22 cellular contexts compared by ENCODE assay signal in genomic region chr2:202545523-202545922, GRCh38.
A peak's percentile ranks its signal among the peaks of the same experiment; 100 is the strongest.
DNase-seq lines count a peak whose midpoint lies in the region; FAIRE-seq and TF ChIP-seq lines count a peak whose summit lies in the region.
"Had no signal": no experiment of that assay in that cellular context is flagged by ENCODE, and none has a peak within 500 bp of the region (broad histone marks: within the 10 kb centered on the region; RNA-seq: fewer than 3 reads in every experiment).

No MANE protein-coding gene starts in this region.

- no peak for TF ChIP-seq CTCF in LNCaP clone FGC (IDR thresholded peaks at IDR 0.05; ENCODE audit: control insufficient read depth, extremely low read depth, insufficient read depth)

- FAIRE-seq in GM12892 (lab: Jason Lieb, UNC) = peak; percentile 77
- FAIRE-seq: A204.1 had no signal

- TF ChIP-seq POLR2A in GM12892 (IDR thresholded peaks at IDR 0.05; ENCODE audit: low read depth, low read length) = no peak

- DNase-seq in NCI-H1105 treated with DMSO at 0.1 percent for 48 hours (lab: John Stamatoyannopoulos, UW) (peak; percentile 33), NCI-H1105 (lab: John Stamatoyannopoulos, UW) (no peak), GM12892 (ENCODE audit: insufficient read length) (no peak), LNCaP clone FGC (ENCODE audit: low read depth) (peak; percentile 78), fibroblast of peridontal ligament (ENCODE audit: extremely low read depth) (peak; percentile 25), LoVo (ENCODE audit: low spot score) (no peak), head of caudate nucleus (no peak), putamen (ENCODE audit: low spot score) (no peak)
- DNase-seq: activated CD4-positive, alpha-beta T cell treated with anti-CD3 and anti-CD28 coated beads, Interleukin-2, amount 10 ng/mL, durations not matched to agents 7 days and 5 days; activated CD8-positive, alpha-beta memory T cell treated with anti-CD3 and anti-CD28 coated beads, Interleukin-2, amount 50 U/mL, for 48 hours; activated naive CD4-positive, alpha-beta T cell; anterior cingulate cortex; gastrocnemius medialis; kidney glomerular epithelial cell; mammary epithelial cell; NCI-H1417; NCI-H2107; NCI-H524 treated with DMSO at 0.1 percent for 48 hours; Right ventricle myocardium superior had no signal

- intact Hi-C loops in head of caudate nucleus (cut with DNase I) = no loop called here

- H3K4me3 ChIP-seq in LNCaP clone FGC (ENCODE audit: low read depth, low read length) = no peak overlapping the region
- H3K4me3 ChIP-seq: BLaER1, gastrocnemius medialis, vagina had no signal

Comparison
In these comparisons a context has a peak if more than half of its experiments do, and no peak if none do; other contexts are left out.
1. DNase-seq: peak in NCI-H1105 treated with DMSO at 0.1 percent for 48 hours (single experiment), LNCaP clone FGC (single experiment) and fibroblast of peridontal ligament (single experiment); none in NCI-H1105 (single experiment), GM12892 (single experiment), LoVo (single experiment), head of caudate nucleus (0 of 42) and putamen (single experiment).